Comparison of ENCODE assay signal across 8 cellular contexts in the genomic region with DNA sequence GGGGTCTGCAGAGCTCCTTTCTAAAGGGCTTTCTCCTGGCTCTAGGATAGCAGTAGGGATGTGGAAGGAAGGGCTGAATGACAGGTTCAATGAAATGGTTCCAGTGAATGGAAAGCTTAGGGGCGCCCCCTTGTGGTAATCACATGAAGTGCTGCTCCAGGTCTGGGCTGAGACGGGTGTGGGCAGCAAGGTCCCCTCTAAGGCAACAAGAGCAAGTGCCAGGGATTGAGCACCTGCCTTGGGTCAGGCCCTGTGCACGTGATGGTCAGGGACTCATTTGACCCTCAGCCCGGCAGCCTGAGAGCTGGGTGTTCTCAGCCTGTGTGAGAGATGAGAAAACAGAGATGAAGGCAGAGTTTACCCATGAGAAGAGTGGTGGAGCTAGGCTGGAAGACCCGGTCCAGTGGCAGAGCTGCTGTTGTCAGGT. TPM values are rescaled to one million over a fixed set of nuclear protein-coding genes. Genes with fewer than 3 reads are reported as not detected.
DNase-seq lines count a peak whose midpoint lies in the region; ATAC-seq and TF ChIP-seq lines count a peak whose summit lies in the region.

No MANE protein-coding gene starts in this region.

- H3K27me3 Mint-ChIP-seq in CD14-positive monocyte (ENCODE audit: low read depth in 3 of 3): peaks cover 0 to 1% (median 1%) of the 10 kb centered on the region in 3 donors

- DNase-seq in CD14-positive monocyte (ENCODE audit: low spot score): peak; percentile 72
- peak in 1 of 2 experiments; percentile 73 for DNase-seq in HL-60 (ENCODE audit: low read depth in 1 of 2, low spot score in 1 of 2)
- peak; percentile 50 for DNase-seq in RWPE1 (ENCODE audit: low spot score)
- peak; percentile 46 to 57 for DNase-seq in activated T-helper 1 cell treated with anti-CD3 and anti-CD28 coated beads, Interleukin-2, amount 50 U/mL, for 16 hours (ENCODE audit: low read depth in 1 of 2, low spot score in 1 of 2)
- peak; percentile 42 for DNase-seq in fibroblast of villous mesenchyme (ENCODE audit: low read depth)
- no peak for DNase-seq in thoracic aorta (ENCODE audit: low spot score)

- no peak overlapping the region for H3K4me3 Mint-ChIP-seq in CD14-positive monocyte

- ATAC-seq in thoracic aorta (ENCODE audit: insufficient number of reproducible peaks, low FRiP score, low read depth) (no peak), GM18873 (IDR thresholded peaks at IDR 0.05; ENCODE audit: low FRiP score, unreplicated experiment) (no peak)

- POLR2A ChIA-PET in RWPE1 (lab: Yijun Ruan, JAX; ENCODE audit: low non-redundant PET): no interaction called here

- CTCF ChIA-PET in RWPE1 (lab: Yijun Ruan, JAX): interaction anchor here (0.6 to 1.4 kb wide), 13 partner anchors 27 to 326 kb away, joined by 3 to 8 read pairs (median 4); no protein-coding TSS in a partner anchor

- peaks cover 13% of the 10 kb centered on the region for H3K4me1 Mint-ChIP-seq in CD14-positive monocyte

- no peaks in the 10 kb centered on the region for H3K36me3 Mint-ChIP-seq in CD14-positive monocyte

- peak overlapping the region in 1 of 7 donors; percentile 25 for H3K27ac Mint-ChIP-seq in CD14-positive monocyte

- peaks cover 0 to 4% (median 0%) of the 10 kb centered on the region in 7 donors for H3K9me3 Mint-ChIP-seq in CD14-positive monocyte

- H3K4me3 ChIP-seq in HL-60 (replicated peaks; ENCODE audit: insufficient read depth, low read length): no peak overlapping the region
- H3K4me3 ChIP-seq in fibroblast of villous mesenchyme (ENCODE audit: low read depth, low read length): no peak overlapping the region
- no peak overlapping the region for H3K4me3 ChIP-seq in neutrophil (ENCODE audit: low read depth in 1 of 2, low read length in 1 of 2)
- no peak overlapping the region for H3K4me3 ChIP-seq in thoracic aorta

- H3K9me3 ChIP-seq in neutrophil (no peaks in the 10 kb centered on the region), thoracic aorta (no peaks in the 10 kb centered on the region)

- H3K27me3 ChIP-seq in HL-60 (ENCODE audit: insufficient read depth, poor library complexity, severe bottlenecking) (no peaks in the 10 kb centered on the region), neutrophil (no peaks in the 10 kb centered on the region), thoracic aorta (replicated peaks; ENCODE audit: insufficient read depth) (no peaks in the 10 kb centered on the region)

- intact Hi-C loops in CD14-positive monocyte (cut with micrococcal nuclease): loop anchor here in 1 of 2 donors (1.0 to 5.0 kb wide), 2 partner anchors 85 to 103 kb away; no protein-coding TSS in a partner anchor

- H3K36me3 ChIP-seq in neutrophil (no peaks in the 10 kb centered on the region), thoracic aorta (no peaks in the 10 kb centered on the region)

- TF ChIP-seq CTCF in CD14-positive monocyte (IDR thresholded peaks at IDR 0.05) (peak; percentile 94), HL-60 (IDR thresholded peaks at IDR 0.05; ENCODE audit: insufficient read depth, low read length) (peak; percentile 90), RWPE1 (conservative IDR thresholded peaks at IDR 0.05; ENCODE audit: low read depth) (peak; percentile 92), fibroblast of villous mesenchyme (IDR thresholded peaks at IDR 0.05; ENCODE audit: insufficient read depth, low read depth, low read length) (peak; percentile 94), neutrophil (IDR thresholded peaks at IDR 0.05) (peak; percentile 91), thoracic aorta (IDR thresholded peaks at IDR 0.05) (peak; percentile 95)

- H3K4me1 ChIP-seq in neutrophil (ENCODE audit: control insufficient read depth in 1 of 2, insufficient read depth in 1 of 2, low read depth in 1 of 2, low read length in 1 of 2) (peaks cover 13 to 17% of the 10 kb centered on the region in 2 experiments), thoracic aorta (ENCODE audit: control insufficient read depth in 1 of 2, low read depth in 2 of 2) (no peaks in the 10 kb centered on the region)

- H3K27ac ChIP-seq in HL-60 (replicated peaks) (no peak overlapping the region), RWPE1 (no peak overlapping the region), neutrophil (no peak overlapping the region), thoracic aorta (no peak overlapping the region)

RNA-seq across cellular contexts. Expression of a gene that starts 12.1 kb away (rescaled TPM):
- 100 to 1,000 TPM; 184 to 405 TPM for polyA plus RNA-seq in CD14-positive monocyte
- total RNA-seq in fibroblast of villous mesenchyme (not detected in 2 replicates), thoracic aorta (under 1 TPM; 0.28 to 0.54 TPM)

RNA-seq across cellular contexts. Expression of a gene that starts 37.6 kb away (rescaled TPM):
- polyA plus RNA-seq in CD14-positive monocyte: not detected
- not detected in 2 replicates for total RNA-seq in fibroblast of villous mesenchyme
- not detected for total RNA-seq in thoracic aorta
